ENCODE assay signal across 11 cellular contexts in genomic region chr11:126265801-126266200, GRCh38. TPM values are rescaled to one million over a fixed set of nuclear protein-coding genes. Genes with fewer than 3 reads are reported as not detected.
A peak's percentile ranks its signal among the peaks of the same experiment; 100 is the strongest.
DNase-seq lines count a peak whose midpoint lies in the region; FAIRE-seq and TF ChIP-seq lines count a peak whose summit lies in the region.
"Had no signal": no experiment of that assay in that cellular context is flagged by ENCODE, and none has a peak within 500 bp of the region (broad histone marks: within the 10 kb centered on the region; RNA-seq: fewer than 3 reads in every experiment).

No MANE protein-coding gene starts in this region.

- CTCF ChIA-PET in endothelial cell of umbilical vein (lab: Charles Lee) (interaction anchor here (1.0 to 1.1 kb wide), 2 partner anchors 37 to 54 kb away, joined by 4 to 10 read pairs; partner anchors contain the start of genes FAM118B and RPUSD4), HEK293T (lab: Yijun Ruan, JAX) (no interaction called here)

- FAIRE-seq in endothelial cell of umbilical vein (lab: Jason Lieb, UNC), result no peak
- FAIRE-seq: islet of Langerhans had no signal

- peak overlapping the region in 3 of 4 donors; percentile 12 to 91 (median 51) for H3K4me3 Mint-ChIP-seq in IgD-negative memory B cell

- H3K9me3 ChIP-seq in endothelial cell of umbilical vein (replicated peaks; ENCODE audit: control insufficient read depth, insufficient read depth, low read length) (no peaks in the 10 kb centered on the region), suprapubic skin (no peaks in the 10 kb centered on the region)

- H3K4me3 ChIP-seq in endothelial cell of umbilical vein (replicated peaks in 1 of 3; ENCODE audit: insufficient read depth in 1 of 3, low read depth in 1 of 3, low read length in 3 of 3) (no peak overlapping the region), suprapubic skin (no peak overlapping the region)
- H3K4me3 ChIP-seq: PC-9 had no signal

- no peaks in the 10 kb centered on the region for H3K27me3 Mint-ChIP-seq in IgD-negative memory B cell

- H3K27me3 ChIP-seq in endothelial cell of umbilical vein (ENCODE audit: control insufficient read depth in 2 of 2, insufficient read depth in 2 of 2, low read length in 2 of 2), result no peaks in the 10 kb centered on the region
- H3K27me3 ChIP-seq in suprapubic skin, result no peaks in the 10 kb centered on the region

- no peak overlapping the region for H3K4me2 ChIP-seq in endothelial cell of umbilical vein (ENCODE audit: insufficient read depth, low read length)
- H3K4me2 ChIP-seq: PC-9 had no signal

- peaks cover 3% of the 10 kb centered on the region for H3K36me3 Mint-ChIP-seq in IgD-negative memory B cell

- TF ChIP-seq CTCF in endothelial cell of umbilical vein (IDR thresholded peaks at IDR 0.05; ENCODE audit: extremely low read depth in 1 of 2, insufficient read depth in 1 of 2, low read depth in 1 of 2, low read length in 2 of 2), result no peak
- TF ChIP-seq CTCF in suprapubic skin (IDR thresholded peaks at IDR 0.05), result no peak

- H2AFZ ChIP-seq in endothelial cell of umbilical vein (ENCODE audit: low read depth, low read length), result no peak overlapping the region
- H2AFZ ChIP-seq: PC-9 had no signal

- H3K36me3 ChIP-seq in endothelial cell of umbilical vein (ENCODE audit: control insufficient read depth in 2 of 2, extremely low read depth in 1 of 2, insufficient read depth in 2 of 2, low read length in 2 of 2) (peaks cover 37 to 41% of the 10 kb centered on the region in 2 experiments), suprapubic skin (peaks cover 57% of the 10 kb centered on the region)

- peak overlapping the region; percentile 40 to 90 (median 46) for H3K27ac Mint-ChIP-seq in IgD-negative memory B cell

- intact Hi-C loops in endothelial cell of umbilical vein (cut with micrococcal nuclease), result loop anchor here (10.0 kb wide), 1 partner anchor 341 kb away; no protein-coding TSS in a partner anchor

- TF ChIP-seq EP300 in suprapubic skin (IDR thresholded peaks at IDR 0.05), result no peak

- in situ Hi-C loops in ACHN (cut with HindIII; ENCODE audit: low pct_ligation_motif_present, low pct_unique_long_range_greater_than_20kb, low sequenced_read_pairs), result no loop called here

- no peaks in the 10 kb centered on the region for H3K9me1 ChIP-seq in endothelial cell of umbilical vein (replicated peaks; ENCODE audit: control insufficient read depth, extremely low read depth, insufficient read depth, low read length)

- H3K4me1 Mint-ChIP-seq in IgD-negative memory B cell, result peaks cover 19 to 26% (median 21%) of the 10 kb centered on the region in 3 donors

- H4K20me1 ChIP-seq in endothelial cell of umbilical vein (replicated peaks; ENCODE audit: control insufficient read depth, extremely low read depth, insufficient read depth, low read length), result no peaks in the 10 kb centered on the region

- peak; percentile 31 for DNase-seq in ACHN
- peak; percentile 28 for DNase-seq in endothelial cell of umbilical vein (ENCODE audit: low read depth, low spot score)
- DNase-seq in stimulated activated naive CD4-positive, alpha-beta T cell treated with Interleukin-2 at 50 U/mL for 16 hours (lab: John Stamatoyannopoulos, UW), result no peak
- DNase-seq in suprapubic skin (ENCODE audit: low spot score in 2 of 2), result no peak
- no peak for DNase-seq in HEK293T (ENCODE audit: extremely low spot score)
- DNase-seq: activated effector memory CD4-positive, alpha-beta T cell treated with Interleukin-2 at 50 U/mL for 16 hours; effector CD8-positive, alpha-beta T cell; NCI-H1092 treated with DMSO at 0.1 percent for 48 hours had no signal

- peaks cover 12% of the 10 kb centered on the region for H3K4me1 ChIP-seq in endothelial cell of umbilical vein (ENCODE audit: control insufficient read depth, extremely low read depth, insufficient read depth, low read length)
- H3K4me1 ChIP-seq in suprapubic skin, result peaks cover 22% of the 10 kb centered on the region

- dilution Hi-C loops in endothelial cell of umbilical vein (cut with MboI; ENCODE audit: extremely low pct_ligation_motif_present, low sequenced_read_pairs), result no loop called here

- POLR2A ChIA-PET in endothelial cell of umbilical vein (lab: Charles Lee) (no interaction called here), HEK293T (lab: Yijun Ruan, JAX) (interaction anchor here (1.5 kb wide), 1 partner anchor 38 kb away, joined by 4 read pairs; the partner anchor contains the start of gene DCPS)

- TF ChIP-seq POLR2A in endothelial cell of umbilical vein (IDR thresholded peaks at IDR 0.05; ENCODE audit: low read depth, low read length) (no peak), suprapubic skin (IDR thresholded peaks at IDR 0.05) (no peak)

- peaks cover 22% of the 10 kb centered on the region for H3K79me2 ChIP-seq in endothelial cell of umbilical vein (ENCODE audit: control insufficient read depth, insufficient read depth, low read length)

- H3K27ac ChIP-seq in endothelial cell of umbilical vein (ENCODE audit: insufficient read depth, low read depth, low read length), result no peak overlapping the region
- H3K27ac ChIP-seq in suprapubic skin, result no peak overlapping the region
- H3K27ac ChIP-seq: PC-9 had no signal

- no peak overlapping the region for H3K9ac ChIP-seq in endothelial cell of umbilical vein (replicated peaks; ENCODE audit: extremely low read depth, insufficient read depth, low read length)

- WGBS in suprapubic skin, result 73% methylated on average over 8 of the region's 8 CpGs

- H3K9me3 Mint-ChIP-seq in IgD-negative memory B cell, result no peaks in the 10 kb centered on the region

- BruUV-seq in endothelial cell of umbilical vein (replicated peaks; lab: Mats Ljungman, UMichigan), result no TSS peak

TF ChIP-seq in endothelial cell of umbilical vein, 7 proteins besides CTCF, POLR2A, EP300 and RAD21 (continues in another document):
- no peak for TF ChIP-seq JUN (IDR thresholded peaks at IDR 0.05; ENCODE audit: borderline replicate concordance, insufficient read depth, insufficient read length, low read depth)

TF ChIP-seq in HEK293T, 16 proteins besides CTCF, POLR2A, EP300 and RAD21 (continues in another document):
- no peak for TF ChIP-seq LEF1 (IDR thresholded peaks at IDR 0.05; ENCODE audit: borderline replicate concordance)

RNA-seq across cellular contexts. Expression of gene SRPRA, which starts 2.9 kb away (rescaled TPM):
- 81.7 TPM for polyA plus RNA-seq in IgD-negative memory B cell
- 104 and 106 TPM in 2 replicates for total RNA-seq in endothelial cell of umbilical vein
- 116 TPM in 2 replicates for polyA plus RNA-seq in endothelial cell of umbilical vein
- 88.1 and 97.4 TPM in 2 replicates for polyA plus RNA-seq in endothelial cell of umbilical vein (2011; cell fraction: cytosol; rRNA removed)
- 213 and 215 TPM in 2 replicates for polyA plus RNA-seq in endothelial cell of umbilical vein (2011; cell fraction: nucleus; rRNA removed)
- 103 and 108 TPM in 2 replicates for polyA plus RNA-seq in endothelial cell of umbilical vein (2012)
- 136 and 158 TPM in 2 replicates for polyA minus RNA-seq in endothelial cell of umbilical vein
- polyA minus RNA-seq in endothelial cell of umbilical vein (2011; cell fraction: cytosol; rRNA and poly(A)+ RNA removed), result 36.8 TPM
- 84.8 and 95.7 TPM in 2 replicates for polyA minus RNA-seq in endothelial cell of umbilical vein (2011; cell fraction: nucleus; rRNA and poly(A)+ RNA removed)
- total RNA-seq in suprapubic skin, result 100 to 1,000 TPM in 1 of 4 donors, 10 to 100 TPM in 3; 84.9 to 108 (median 97.0) TPM

RNA-seq across cellular contexts. Expression of gene FOXRED1, which starts 3.2 kb away (rescaled TPM):
- polyA plus RNA-seq in IgD-negative memory B cell, result 12.0 TPM
- 31.0 and 33.5 TPM in 2 replicates for total RNA-seq in endothelial cell of umbilical vein
- 32.4 and 33.4 TPM in 2 replicates for polyA plus RNA-seq in endothelial cell of umbilical vein
- 20.6 and 20.8 TPM in 2 replicates for polyA plus RNA-seq in endothelial cell of umbilical vein (2011; cell fraction: cytosol; rRNA removed)
- polyA plus RNA-seq in endothelial cell of umbilical vein (2011; cell fraction: nucleus; rRNA removed), result 49.7 and 51.3 TPM in 2 replicates
- polyA plus RNA-seq in endothelial cell of umbilical vein (2012), result 17.4 and 18.1 TPM in 2 replicates
- 21.5 and 29.3 TPM in 2 replicates for polyA minus RNA-seq in endothelial cell of umbilical vein
- polyA minus RNA-seq in endothelial cell of umbilical vein (2011; cell fraction: cytosol; rRNA and poly(A)+ RNA removed), result 16.2 TPM
- 18.3 and 19.4 TPM in 2 replicates for polyA minus RNA-seq in endothelial cell of umbilical vein (2011; cell fraction: nucleus; rRNA and poly(A)+ RNA removed)
- 10 to 100 TPM in 3 of 4 donors, 1 to 10 TPM in 1; 7.7 to 22.9 (median 18.9) TPM for total RNA-seq in suprapubic skin

RNA-seq across cellular contexts. Expression of gene TIRAP, which starts 17.1 kb away (rescaled TPM):
- 13.0 TPM for polyA plus RNA-seq in IgD-negative memory B cell
- 8.7 and 11.0 TPM in 2 replicates for total RNA-seq in endothelial cell of umbilical vein
- 9.3 and 9.6 TPM in 2 replicates for polyA plus RNA-seq in endothelial cell of umbilical vein
- 6.6 and 7.1 TPM in 2 replicates for polyA plus RNA-seq in endothelial cell of umbilical vein (2011; cell fraction: cytosol; rRNA removed)
- polyA plus RNA-seq in endothelial cell of umbilical vein (2011; cell fraction: nucleus; rRNA removed), result 7.1 TPM in 2 replicates
- polyA plus RNA-seq in endothelial cell of umbilical vein (2012), result 4.5 and 5.3 TPM in 2 replicates
- 7.7 and 10.6 TPM in 2 replicates for polyA minus RNA-seq in endothelial cell of umbilical vein
- polyA minus RNA-seq in endothelial cell of umbilical vein (2011; cell fraction: cytosol; rRNA and poly(A)+ RNA removed), result 5.8 TPM
- polyA minus RNA-seq in endothelial cell of umbilical vein (2011; cell fraction: nucleus; rRNA and poly(A)+ RNA removed), result 4.5 and 4.6 TPM in 2 replicates
- 10 to 100 TPM in 3 of 4 donors, 1 to 10 TPM in 1; 8.6 to 15.2 (median 12.6) TPM for total RNA-seq in suprapubic skin

RNA-seq across cellular contexts. Expression of gene DCPS, which starts 38.1 kb away (rescaled TPM):
- polyA plus RNA-seq in IgD-negative memory B cell (76.9 TPM), endothelial cell of umbilical vein (34.2 and 36.0 TPM in 2 replicates)
- total RNA-seq in endothelial cell of umbilical vein (19.6 and 21.8 TPM in 2 replicates), suprapubic skin (10 to 100 TPM; 15.4 to 19.1 (median 17.8) TPM)
- polyA plus RNA-seq in endothelial cell of umbilical vein (2011; cell fraction: cytosol; rRNA removed), result 30.7 and 37.0 TPM in 2 replicates
- 13.5 and 15.9 TPM in 2 replicates for polyA plus RNA-seq in endothelial cell of umbilical vein (2011; cell fraction: nucleus; rRNA removed)
- 20.9 and 24.0 TPM in 2 replicates for polyA plus RNA-seq in endothelial cell of umbilical vein (2012)
- 14.7 and 15.8 TPM in 2 replicates for polyA minus RNA-seq in endothelial cell of umbilical vein
- 28.3 TPM for polyA minus RNA-seq in endothelial cell of umbilical vein (2011; cell fraction: cytosol; rRNA and poly(A)+ RNA removed)
- 4.0 and 4.2 TPM in 2 replicates for polyA minus RNA-seq in endothelial cell of umbilical vein (2011; cell fraction: nucleus; rRNA and poly(A)+ RNA removed)

RNA-seq across cellular contexts. Expression of gene FAM118B, which starts 54.2 kb away (rescaled TPM):
- polyA plus RNA-seq in IgD-negative memory B cell, result 11.1 TPM
- 35.3 and 35.8 TPM in 2 replicates for total RNA-seq in endothelial cell of umbilical vein
- polyA plus RNA-seq in endothelial cell of umbilical vein, result 24.3 and 26.6 TPM in 2 replicates
- 37.3 and 39.1 TPM in 2 replicates for polyA plus RNA-seq in endothelial cell of umbilical vein (2011; cell fraction: cytosol; rRNA removed)
- polyA plus RNA-seq in endothelial cell of umbilical vein (2011; cell fraction: nucleus; rRNA removed), result 26.2 and 29.4 TPM in 2 replicates
- 32.9 and 41.7 TPM in 2 replicates for polyA plus RNA-seq in endothelial cell of umbilical vein (2012)
- 19.4 and 22.4 TPM in 2 replicates for polyA minus RNA-seq in endothelial cell of umbilical vein
- polyA minus RNA-seq in endothelial cell of umbilical vein (2011; cell fraction: cytosol; rRNA and poly(A)+ RNA removed), result 4.7 TPM
- 23.9 and 28.9 TPM in 2 replicates for polyA minus RNA-seq in endothelial cell of umbilical vein (2011; cell fraction: nucleus; rRNA and poly(A)+ RNA removed)
- total RNA-seq in suprapubic skin, result 10 to 100 TPM in 1 of 4 donors, 1 to 10 TPM in 3; 7.6 to 11.1 (median 8.6) TPM

Comparison
In these comparisons a context has a peak if more than half of its experiments do, and no peak if none do; other contexts are left out.
1. DNase-seq: peak in ACHN (single experiment) and endothelial cell of umbilical vein (single experiment); none in stimulated activated naive CD4-positive, alpha-beta T cell treated with Interleukin-2 at 50 U/mL for 16 hours (single experiment), suprapubic skin (0 of 2) and HEK293T (single experiment).